ENCODE assay signal across 26 cellular contexts in genomic region chr20:59439243-59439642, GRCh38.
DNase-seq lines count a peak whose midpoint lies in the region; ATAC-seq, FAIRE-seq and TF ChIP-seq lines count a peak whose summit lies in the region.
"Had no signal": no experiment of that assay in that cellular context is flagged by ENCODE, and none has a peak within 500 bp of the region (broad histone marks: within the 10 kb centered on the region; RNA-seq: fewer than 3 reads in every experiment).

No MANE protein-coding gene starts in this region.

- H3K4me3 ChIP-seq in MM.1S (ENCODE audit: low read length) (no peak overlapping the region), K562 (no peak overlapping the region), mucosa of descending colon (no peak overlapping the region)
- H3K4me3 ChIP-seq: psoas muscle had no signal

- POLR2A ChIA-PET in K562 (lab: Yijun Ruan, JAX): interaction anchor here (0.7 to 0.9 kb wide), 2 partner anchors 14 to 17 kb away, joined by 3 read pairs; no protein-coding TSS in a partner anchor

- TF ChIP-seq RAD21 in K562 (CRISPR knock-in tag; conservative IDR thresholded peaks at IDR 0.05 in 1 of 2, IDR thresholded peaks at IDR 0.05 in 1 of 2): no peak

- H3K9me3 ChIP-seq in MM.1S (replicated peaks; ENCODE audit: insufficient read depth, low read length): no peaks in the 10 kb centered on the region
- H3K9me3 ChIP-seq in K562 (replicated peaks; ENCODE audit: control insufficient read depth, insufficient read depth, low read depth, low read length): no peaks in the 10 kb centered on the region
- H3K9me3 ChIP-seq in mucosa of descending colon: no peaks in the 10 kb centered on the region
- H3K9me3 ChIP-seq: psoas muscle had no signal

- no peak overlapping the region for H3K4me2 ChIP-seq in MM.1S (ENCODE audit: low read depth, low read length)
- no peak overlapping the region for H3K4me2 ChIP-seq in K562 (ENCODE audit: insufficient read depth, low read length)

- no peak for TF ChIP-seq POLR2A in K562 (conservative IDR thresholded peaks at IDR 0.05)

- H3K9ac ChIP-seq in MM.1S (ENCODE audit: low read length) (no peak overlapping the region), K562 (ENCODE audit: insufficient read depth in 1 of 2, low read depth in 2 of 2, low read length in 2 of 2) (no peak overlapping the region)

- H3K36me3 ChIP-seq in MM.1S (replicated peaks; ENCODE audit: insufficient read depth, low read length) (no peaks in the 10 kb centered on the region), K562 (ENCODE audit: control insufficient read depth, insufficient read depth, low read length) (no peaks in the 10 kb centered on the region), mucosa of descending colon (ENCODE audit: low read depth) (no peaks in the 10 kb centered on the region)

- no peak for FAIRE-seq in K562 (lab: Jason Lieb, UNC)
- FAIRE-seq: A204.1, endothelial cell of umbilical vein, G401.6, GM12891, islet of Langerhans, RCC 7860 had no signal

- no TSS peak for BruUV-seq in K562 (replicated peaks; lab: Mats Ljungman, UMichigan)

- H3K27me3 ChIP-seq in MM.1S (replicated peaks; ENCODE audit: insufficient read depth, low read length) (peaks cover 93% of the 10 kb centered on the region), K562 (ENCODE audit: control insufficient read depth in 2 of 2, insufficient read depth in 2 of 2, low read length in 2 of 2) (peaks cover 11 to 19% of the 10 kb centered on the region in 2 experiments; a peak in 3 of 5 replicates)

- CTCF ChIA-PET in K562 (lab: Yijun Ruan, JAX; ENCODE audit: low intra/inter-chr PET ratio): no interaction called here

- no peak for TF ChIP-seq EP300 in K562 (IDR thresholded peaks at IDR 0.05; ENCODE audit: low read length)

- no peaks in the 10 kb centered on the region for H3K9me1 ChIP-seq in K562 (ENCODE audit: control insufficient read depth, insufficient read depth, low read length)

- H3K27ac ChIP-seq in 22Rv1 (no peak overlapping the region), MM.1S (ENCODE audit: low read length) (no peak overlapping the region), K562 (ENCODE audit: extremely low read depth, low read depth, low read length) (no peak overlapping the region)
- H3K27ac ChIP-seq: psoas muscle had no signal

- intact Hi-C loops in K562 (cut with micrococcal nuclease) (no loop called here), mucosa of descending colon (cut with DNase I, micrococcal nuclease) (no loop called here)

- H3K79me2 ChIP-seq in MM.1S (ENCODE audit: low read length) (no peaks in the 10 kb centered on the region), K562 (ENCODE audit: control insufficient read depth, insufficient read depth, low read length) (no peaks in the 10 kb centered on the region)

- no peaks in the 10 kb centered on the region for H3K9me2 ChIP-seq in MM.1S (replicated peaks; ENCODE audit: insufficient read depth, low read length)

- peak; percentile 30 for TF ChIP-seq CTCF in 22Rv1 (IDR thresholded peaks at IDR 0.05)
- TF ChIP-seq CTCF in GM12872 (IDR thresholded peaks at IDR 0.05; ENCODE audit: insufficient read depth, low read depth, low read length): peak; percentile 21; the same call in 1 of the 3 replicates
- peak; percentile 26 for TF ChIP-seq CTCF in MM.1S (IDR thresholded peaks at IDR 0.05; ENCODE audit: low read length)
- peak; percentile 37 to 46 (median 44); a peak in 5 of 6 replicates for TF ChIP-seq CTCF in K562 (IDR thresholded peaks at IDR 0.05 in 2 of 3, conservative IDR thresholded peaks at IDR 0.05 in 1 of 3; ENCODE audit: insufficient read depth in 2 of 3, low read depth in 1 of 3, low read length in 3 of 3)
- no peak for TF ChIP-seq CTCF in mucosa of descending colon (IDR thresholded peaks at IDR 0.05)

- ATAC-seq in K562 (peak; percentile 76), GM18873 (IDR thresholded peaks at IDR 0.05; ENCODE audit: low FRiP score, unreplicated experiment) (no peak), mucosa of descending colon (no peak), GM21390 (IDR thresholded peaks at IDR 0.05; ENCODE audit: unreplicated experiment) (no peak)
- ATAC-seq: left ventricle myocardium superior; naive thymus-derived CD4-positive, alpha-beta T cell; psoas muscle; stimulated activated naive B cell treated with anti-CD40 and anti-IgM and Interleukin-4, amounts not matched to agents 10 μg/mL and 1 μg/mL and 100 μg/mL, for 72 hours had no signal

- H3K4me1 ChIP-seq in MM.1S (ENCODE audit: low read length) (no peaks in the 10 kb centered on the region), K562 (replicated peaks in 1 of 2; ENCODE audit: control insufficient read depth in 2 of 2, insufficient read depth in 2 of 2, low read length in 2 of 2) (no peaks in the 10 kb centered on the region), mucosa of descending colon (ENCODE audit: low read depth) (peaks cover 3% of the 10 kb centered on the region)
- H3K4me1 ChIP-seq: psoas muscle had no signal

- in situ Hi-C loops in K562 (cut with MboI): no loop called here

- H4K20me1 ChIP-seq in MM.1S (ENCODE audit: insufficient read depth, low read length) (no peaks in the 10 kb centered on the region), K562 (replicated peaks; ENCODE audit: control insufficient read depth, insufficient read depth, low read length) (no peaks in the 10 kb centered on the region)

- 0% methylated on average over 7 of the region's 7 CpGs for WGBS in K562 (ENCODE audit: insufficient coverage, low coverage, missing lambda C conversion rate)

- no peak for DNase-seq in MM.1S
- peak; percentile 6 to 37 (median 19) for DNase-seq in K562 (ENCODE audit: extremely low read depth in 1 of 4, low spot score in 3 of 4)
- no peak for DNase-seq in NOMO-1 treated with DMSO at 0.1 percent for 48 hours (lab: John Stamatoyannopoulos, UW; ENCODE audit: unreplicated experiment)
- no peak for DNase-seq in mucosa of descending colon
- DNase-seq: activated B cell treated with CpG ODN at 0.5 μM for 24 hours; activated naive CD4-positive, alpha-beta T cell treated with Interleukin-2 at 50 U/mL for 16 hours; cerebellar nuclear complex; KG1; left ventricle myocardium superior; naive thymus-derived CD4-positive, alpha-beta T cell; NCI-H1694; NCI-H2171; NCI-H510A; nucleus accumbens; psoas muscle; stimulated activated naive B cell treated with anti-CD40 and anti-IgM and Interleukin-4, amounts not matched to agents 10 μg/mL and 1 μg/mL and 100 μg/mL, for 72 hours had no signal

- H2AFZ ChIP-seq in MM.1S (ENCODE audit: low read length) (no peak overlapping the region), K562 (ENCODE audit: low read depth, low read length) (no peak overlapping the region)

- H3F3A ChIP-seq in MM.1S (ENCODE audit: insufficient read depth, low read length): no peaks in the 10 kb centered on the region

TF ChIP-seq in K562, 482 proteins besides CTCF, POLR2A, EP300 and RAD21:
- TF ChIP-seq KLF13 (tag; IDR thresholded peaks at IDR 0.05; ENCODE audit: borderline replicate concordance, low read depth) (no peak), CBX3 (IDR thresholded peaks at IDR 0.05; ENCODE audit: borderline replicate concordance in 1 of 2, low read length in 2 of 2) (no peak), ELF1 (tag; IDR thresholded peaks at IDR 0.05) (no peak), ZNF121 (CRISPR knock-in tag; conservative IDR thresholded peaks at IDR 0.05) (no peak), ZFP1 (CRISPR knock-in tag; IDR thresholded peaks at IDR 0.05) (no peak)

Comparison
In these comparisons a context has a peak if more than half of its experiments do, and no peak if none do; other contexts are left out.
1. DNase-seq: peak in K562 (4 of 4); none in MM.1S (single experiment), NOMO-1 treated with DMSO at 0.1 percent for 48 hours (single experiment) and mucosa of descending colon (0 of 3).